8 cellular contexts compared by ENCODE assay signal in the genomic region with DNA sequence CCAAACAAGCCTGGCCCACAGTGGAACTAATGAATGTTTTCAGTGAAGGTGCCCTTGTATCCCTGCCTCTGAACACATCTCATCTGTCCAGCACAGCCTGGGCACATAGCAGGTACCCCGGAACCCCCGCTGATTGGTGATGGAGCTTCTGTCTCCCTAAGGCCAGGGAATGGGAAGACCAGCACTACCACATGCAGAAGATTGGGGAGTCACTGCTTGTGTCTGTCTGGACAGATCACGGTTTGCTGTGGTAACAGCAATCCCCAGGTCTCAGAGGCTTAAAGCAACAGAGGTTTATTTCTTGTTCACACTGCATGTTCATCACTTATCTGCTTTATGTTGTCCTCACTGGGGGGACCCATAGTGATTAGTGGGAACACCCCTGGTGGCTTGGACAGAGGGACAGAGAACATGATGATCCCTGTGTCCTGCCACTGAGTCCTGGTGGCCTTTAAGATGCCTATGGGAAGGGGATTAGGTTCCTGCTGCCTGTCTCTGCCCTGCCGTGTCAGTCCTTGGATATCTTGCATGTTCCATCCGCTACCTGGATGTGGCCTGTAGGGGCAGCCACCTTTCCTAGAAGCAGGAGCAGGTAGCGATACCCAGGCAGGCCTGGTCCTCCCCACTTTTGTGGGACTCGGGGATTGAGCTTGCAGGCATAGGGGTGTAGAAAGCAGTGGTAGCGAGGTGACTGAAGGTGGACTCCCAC. TPM values are rescaled to one million over a fixed set of nuclear protein-coding genes. Genes with fewer than 3 reads are reported as not detected.
DNase-seq lines count a peak whose midpoint lies in the region; ATAC-seq and TF ChIP-seq lines count a peak whose summit lies in the region.

No MANE protein-coding gene starts in this region.

- no peaks in the 10 kb centered on the region for H3K27me3 Mint-ChIP-seq in CD4-positive, alpha-beta memory T cell
- H3K27me3 Mint-ChIP-seq in dendritic cell treated with granulocyte-macrophage colony-stimulating factor and Interleukin-4, amounts not matched to agents 40 ng/mL and 50 ng/mL, for 4 days = no peaks in the 10 kb centered on the region

- CTCF ChIA-PET in CD4-positive, alpha-beta memory T cell (lab: Charles Lee; ENCODE audit: partially characterized antibody) = interaction anchor here (1.3 to 20.7 kb wide), 5 partner anchors 11 to 46 kb away, joined by 4 to 516 read pairs (median 74); no protein-coding TSS in a partner anchor

- peaks cover 68% of the 10 kb centered on the region for H3K4me1 ChIP-seq in CD4-positive, alpha-beta memory T cell (ENCODE audit: insufficient read depth, low read length)
- peaks cover 81 to 87% of the 10 kb centered on the region in 2 experiments for H3K4me1 ChIP-seq in neutrophil (ENCODE audit: control insufficient read depth in 1 of 2, insufficient read depth in 1 of 2, low read depth in 1 of 2, low read length in 1 of 2)

- ATAC-seq in HG02623 (IDR thresholded peaks at IDR 0.05; ENCODE audit: unreplicated experiment) = no peak
- no peak for ATAC-seq in HG02840 (IDR thresholded peaks at IDR 0.05; ENCODE audit: low FRiP score, unreplicated experiment)

- DNase-seq in CD4-positive, alpha-beta memory T cell = no peak
- DNase-seq in dedifferentiated amniotic fluid mesenchymal stem cell (ENCODE audit: extremely low spot score) = no peak
- no peak for DNase-seq in coronary artery (ENCODE audit: low spot score)

- peak overlapping the region; percentile 58 to 76 for H3K4me3 ChIP-seq in CD4-positive, alpha-beta memory T cell (ENCODE audit: low read length in 2 of 2)
- H3K4me3 ChIP-seq in neutrophil (ENCODE audit: low read depth in 1 of 2, low read length in 1 of 2) (peak overlapping the region in 1 of 2 experiments; percentile 49), coronary artery (no peak overlapping the region)

- POLR2A ChIA-PET in CD4-positive, alpha-beta memory T cell (lab: Charles Lee; ENCODE audit: partially characterized antibody) = interaction anchor here (1.7 to 31.9 kb wide), 5 partner anchors 4 to 69 kb away, joined by 5 to 906 read pairs (median 598); partner anchors contain the start of gene TSPAN14

- peak overlapping the region; percentile 90 to 100 (median 98) for H3K4me3 Mint-ChIP-seq in CD4-positive, alpha-beta memory T cell
- H3K4me3 Mint-ChIP-seq in dendritic cell treated with granulocyte-macrophage colony-stimulating factor and Interleukin-4, amounts not matched to agents 40 ng/mL and 50 ng/mL, for 4 days = peak overlapping the region; percentile 30

- no peak for TF ChIP-seq CTCF in neutrophil (IDR thresholded peaks at IDR 0.05)
- TF ChIP-seq CTCF in coronary artery (IDR thresholded peaks at IDR 0.05) = no peak

- H3K27me3 ChIP-seq in CD4-positive, alpha-beta memory T cell (ENCODE audit: insufficient read depth, low read length) = no peaks in the 10 kb centered on the region
- H3K27me3 ChIP-seq in neutrophil = no peaks in the 10 kb centered on the region

- intact Hi-C loops in CD4-positive, alpha-beta memory T cell (cut with micrococcal nuclease) = no loop called here
- intact Hi-C loops in dendritic cell treated with granulocyte-macrophage colony-stimulating factor and Interleukin-4, amounts not matched to agents 40 ng/mL and 50 ng/mL, for 4 days (cut with micrococcal nuclease) = no loop called here

- peaks cover 64 to 84% (median 71%) of the 10 kb centered on the region in 4 donors for H3K4me1 Mint-ChIP-seq in CD4-positive, alpha-beta memory T cell
- H3K4me1 Mint-ChIP-seq in dendritic cell treated with granulocyte-macrophage colony-stimulating factor and Interleukin-4, amounts not matched to agents 40 ng/mL and 50 ng/mL, for 4 days (ENCODE audit: low read depth) = peaks cover 80% of the 10 kb centered on the region

- H3K9me3 Mint-ChIP-seq in CD4-positive, alpha-beta memory T cell = no peaks in the 10 kb centered on the region
- no peaks in the 10 kb centered on the region for H3K9me3 Mint-ChIP-seq in dendritic cell treated with granulocyte-macrophage colony-stimulating factor and Interleukin-4, amounts not matched to agents 40 ng/mL and 50 ng/mL, for 4 days

- no peaks in the 10 kb centered on the region for H3K36me3 ChIP-seq in CD4-positive, alpha-beta memory T cell (ENCODE audit: insufficient read depth, low read length)
- H3K36me3 ChIP-seq in KOPT-K1 (ENCODE audit: insufficient read depth, low read length) (no peaks in the 10 kb centered on the region), neutrophil (peaks cover 5% of the 10 kb centered on the region)

- H3K27ac ChIP-seq in CD4-positive, alpha-beta memory T cell (ENCODE audit: low read depth, low read length) = peak overlapping the region; percentile 83
- peak overlapping the region; percentile 73 for H3K27ac ChIP-seq in KOPT-K1 (ENCODE audit: low read depth, low read length, poor library complexity, severe bottlenecking)
- H3K27ac ChIP-seq in neutrophil = peak overlapping the region; percentile 82
- H3K27ac ChIP-seq in coronary artery = peak overlapping the region in 1 of 2 donors; percentile 31

- no peaks in the 10 kb centered on the region for H3K9me3 ChIP-seq in CD4-positive, alpha-beta memory T cell (ENCODE audit: control insufficient read depth in 1 of 2, low read length in 2 of 2)
- H3K9me3 ChIP-seq in KOPT-K1 (ENCODE audit: insufficient read depth, low read length, poor library complexity, severe bottlenecking) = no peaks in the 10 kb centered on the region
- H3K9me3 ChIP-seq in neutrophil = no peaks in the 10 kb centered on the region

- H3K36me3 Mint-ChIP-seq in CD4-positive, alpha-beta memory T cell = peaks cover 15 to 36% of the 10 kb centered on the region in 2 donors
- peaks cover 47% of the 10 kb centered on the region for H3K36me3 Mint-ChIP-seq in dendritic cell treated with granulocyte-macrophage colony-stimulating factor and Interleukin-4, amounts not matched to agents 40 ng/mL and 50 ng/mL, for 4 days (ENCODE audit: low read depth)

- peak overlapping the region; percentile 93 to 100 (median 96) for H3K27ac Mint-ChIP-seq in CD4-positive, alpha-beta memory T cell
- H3K27ac Mint-ChIP-seq in dendritic cell treated with granulocyte-macrophage colony-stimulating factor and Interleukin-4, amounts not matched to agents 40 ng/mL and 50 ng/mL, for 4 days = peak overlapping the region; percentile 91

RNA-seq across cellular contexts. Expression of gene TSPAN14, which starts 3.6 kb away (rescaled TPM):
- total RNA-seq in CD4-positive, alpha-beta memory T cell = 100 to 1,000 TPM; 151 to 153 TPM
- polyA plus RNA-seq in CD4-positive, alpha-beta memory T cell = 100 to 1,000 TPM; 148 to 246 TPM

RNA-seq across cellular contexts. Expression of gene PRXL2A, which starts 49.4 kb away (rescaled TPM):
- total RNA-seq in CD4-positive, alpha-beta memory T cell = 1 to 10 TPM; 3.6 to 4.7 TPM
- 1 to 10 TPM; 3.8 to 6.0 TPM for polyA plus RNA-seq in CD4-positive, alpha-beta memory T cell
